In the genomic region with DNA sequence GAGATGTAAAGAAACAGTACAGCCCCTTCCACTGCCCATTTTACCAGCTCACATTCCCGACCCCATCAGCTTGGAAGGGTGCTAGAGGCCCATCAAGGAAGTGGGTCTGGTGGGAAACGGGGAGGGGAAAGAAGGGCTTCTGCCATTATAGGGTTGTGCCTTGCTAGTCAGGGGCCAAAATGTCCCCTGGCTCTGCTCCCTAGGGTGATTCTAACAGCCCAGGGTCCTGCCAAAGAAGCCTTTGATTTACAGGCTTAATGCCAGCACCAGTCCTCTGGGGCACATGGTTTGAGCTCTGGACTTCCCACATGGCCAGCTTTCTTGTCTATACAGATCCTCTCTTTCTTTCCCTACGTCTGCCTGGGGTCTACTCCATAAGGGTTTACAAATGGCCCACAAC, we compare ENCODE assay signal across 19 cellular contexts. TPM values are rescaled to one million over a fixed set of nuclear protein-coding genes. Genes with fewer than 3 reads are reported as not detected.
DNase-seq lines count a peak whose midpoint lies in the region; ATAC-seq and TF ChIP-seq lines count a peak whose summit lies in the region.
"Had no signal": no experiment of that assay in that cellular context is flagged by ENCODE, and none has a peak within 500 bp of the region (broad histone marks: within the 10 kb centered on the region; RNA-seq: fewer than 3 reads in every experiment).

No MANE protein-coding gene starts in this region.

- no peak overlapping the region for H2BK5ac ChIP-seq in H9 (ENCODE audit: insufficient read length, low read length)

- H4K91ac ChIP-seq in H9 (ENCODE audit: insufficient read length, low read depth, low read length) = no peak overlapping the region

- H3K27ac ChIP-seq in BLaER1 = no peak overlapping the region
- no peak overlapping the region for H3K27ac ChIP-seq in H9 (ENCODE audit: insufficient read length, low read depth, low read length)
- peak overlapping the region; percentile 25 for H3K27ac ChIP-seq in osteoblast (ENCODE audit: low read depth, low read length)
- H3K27ac ChIP-seq in dorsolateral prefrontal cortex = peak overlapping the region in 7 of 59 donors; percentile 2 to 38 (median 7)
- no peak overlapping the region for H3K27ac ChIP-seq in right lobe of liver
- H3K27ac ChIP-seq: hepatocyte, SJCRH30, vagina had no signal

- H3K36me3 Mint-ChIP-seq in H9 (ENCODE audit: insufficient read depth in 1 of 3, low read depth in 3 of 3) = peaks cover 0 to 4% (median 0%) of the 10 kb centered on the region in 3 experiments; a peak in 5 of 7 replicates
- H3K36me3 Mint-ChIP-seq in central memory CD8-positive, alpha-beta T cell (ENCODE audit: insufficient read depth) = peaks cover 5% of the 10 kb centered on the region

- no peak overlapping the region for H4K8ac ChIP-seq in H9 (replicated peaks; ENCODE audit: insufficient read length, low read depth, low read length)

- H2AK5ac ChIP-seq in H9 (ENCODE audit: insufficient read length, low read length) = no peak overlapping the region

- peaks cover 19 to 22% of the 10 kb centered on the region in 2 experiments for H3K4me1 Mint-ChIP-seq in H9
- peaks cover 20% of the 10 kb centered on the region for H3K4me1 Mint-ChIP-seq in central memory CD8-positive, alpha-beta T cell

- no peak for TF ChIP-seq POLR2A in right lobe of liver (IDR thresholded peaks at IDR 0.05)

- intact Hi-C loops in dorsolateral prefrontal cortex (cut with DNase I) (no loop called here), right lobe of liver (cut with DNase I) (no loop called here)

- no peak overlapping the region for H3K18ac ChIP-seq in H9 (ENCODE audit: insufficient read length, low read depth, low read length)

- H4K5ac ChIP-seq in H9 (ENCODE audit: insufficient read length, low read depth, low read length) = no peak overlapping the region

- H3K79me2 ChIP-seq in H9 (ENCODE audit: insufficient read depth, low read length) = no peaks in the 10 kb centered on the region
- no peaks in the 10 kb centered on the region for H3K79me2 ChIP-seq in osteoblast (ENCODE audit: insufficient read depth, low read length)

- TF ChIP-seq CTCF in H9 (conservative IDR thresholded peaks at IDR 0.05) (no peak), osteoblast (IDR thresholded peaks at IDR 0.05; ENCODE audit: extremely low read depth, low read depth, low read length) (no peak), dorsolateral prefrontal cortex (IDR thresholded peaks at IDR 0.05 in 54 of 56, conservative IDR thresholded peaks at IDR 0.05 in 2 of 56; ENCODE audit: low read depth in 1 of 56, partially characterized antibody in 56 of 56) (no peak), right lobe of liver (IDR thresholded peaks at IDR 0.05) (no peak)

- H3K36me3 ChIP-seq in BLaER1 = peaks cover 52% of the 10 kb centered on the region
- H3K36me3 ChIP-seq in osteoblast (ENCODE audit: insufficient read depth, low read length) = peaks cover 82% of the 10 kb centered on the region
- H3K36me3 ChIP-seq in right lobe of liver = no peaks in the 10 kb centered on the region
- H3K36me3 ChIP-seq: SJCRH30, vagina had no signal

- H3K4me1 ChIP-seq in BLaER1 = peaks cover 29% of the 10 kb centered on the region
- no peaks in the 10 kb centered on the region; the same call in 1 of the 2 replicates for H3K4me1 ChIP-seq in H9 (ENCODE audit: insufficient read depth, low read length)
- no peaks in the 10 kb centered on the region for H3K4me1 ChIP-seq in osteoblast (ENCODE audit: insufficient read depth, low read length)
- H3K4me1 ChIP-seq in right lobe of liver = no peaks in the 10 kb centered on the region
- H3K4me1 ChIP-seq: SJCRH30 had no signal

- no peak overlapping the region for H3K4ac ChIP-seq in H9 (ENCODE audit: low read depth, low read length)

- peaks cover 60% of the 10 kb centered on the region for H4K20me1 ChIP-seq in BLaER1
- no peaks in the 10 kb centered on the region for H4K20me1 ChIP-seq in H9 (ENCODE audit: control insufficient read depth, insufficient read depth, insufficient read length)
- no peaks in the 10 kb centered on the region for H4K20me1 ChIP-seq in osteoblast (ENCODE audit: insufficient read depth, low read length)

- H2BK15ac ChIP-seq in H9 (ENCODE audit: low read depth, low read length) = no peak overlapping the region

- H2AFZ ChIP-seq in H9 (ENCODE audit: low read length) = no peak overlapping the region
- H2AFZ ChIP-seq in osteoblast (ENCODE audit: low read length) = no peak overlapping the region
- H2AFZ ChIP-seq: hepatocyte had no signal

- H3K4me3 Mint-ChIP-seq in H9 = no peak overlapping the region
- H3K4me3 Mint-ChIP-seq in central memory CD8-positive, alpha-beta T cell = no peak overlapping the region
- H3K4me3 Mint-ChIP-seq: immature natural killer cell, nephron, T-cell had no signal

- H3K27ac Mint-ChIP-seq in H9 = peak overlapping the region in 2 of 3 experiments; percentile 15 to 17; a peak in 3 of 7 replicates
- peak overlapping the region; percentile 11 for H3K27ac Mint-ChIP-seq in central memory CD8-positive, alpha-beta T cell (ENCODE audit: low read depth)
- H3K27ac Mint-ChIP-seq: nephron, T-cell had no signal

- no peaks in the 10 kb centered on the region for H3K9me3 ChIP-seq in BLaER1
- H3K9me3 ChIP-seq in H9 (ENCODE audit: control insufficient read depth, low read depth, low read length) = no peaks in the 10 kb centered on the region
- H3K9me3 ChIP-seq in osteoblast (ENCODE audit: low read depth, low read length) = no peaks in the 10 kb centered on the region
- no peaks in the 10 kb centered on the region for H3K9me3 ChIP-seq in right lobe of liver
- H3K9me3 ChIP-seq: SJCRH30, vagina had no signal

- H3K4me2 ChIP-seq in BLaER1 (peak overlapping the region; percentile 36), H9 (ENCODE audit: insufficient read depth, insufficient read length, low read length) (no peak overlapping the region), osteoblast (ENCODE audit: insufficient read depth, low read length) (no peak overlapping the region)
- H3K4me2 ChIP-seq: hepatocyte had no signal

- no CpG with 5 or more reads among the region's 3 CpGs for WGBS in H9 (ENCODE audit: extremely low coverage, insufficient read length, low lambda C conversion rate)
- WGBS in right lobe of liver (ENCODE audit: insufficient coverage, low coverage, low lambda C conversion rate, missing lambda C conversion rate) = 81% methylated on average over 2 of the region's 3 CpGs

- H3K23me2 ChIP-seq in H9 (ENCODE audit: insufficient read length, low read depth, low read length, poor library complexity, severe bottlenecking) = no peaks in the 10 kb centered on the region

- no peaks in the 10 kb centered on the region for H3K9me3 Mint-ChIP-seq in H9
- H3K9me3 Mint-ChIP-seq in central memory CD8-positive, alpha-beta T cell = no peaks in the 10 kb centered on the region
- H3K9me3 Mint-ChIP-seq: immature natural killer cell, nephron, T-cell had no signal

- H3K14ac ChIP-seq in H9 (ENCODE audit: insufficient read depth, low read length) = no peak overlapping the region

- H3K56ac ChIP-seq in H9 (ENCODE audit: insufficient read length, low read depth, low read length) = no peak overlapping the region

- no peaks in the 10 kb centered on the region; the same call in 1 of the 2 replicates for H3K27me3 Mint-ChIP-seq in H9 (ENCODE audit: low read depth)
- no peaks in the 10 kb centered on the region for H3K27me3 Mint-ChIP-seq in central memory CD8-positive, alpha-beta T cell
- H3K27me3 Mint-ChIP-seq: T-cell had no signal

- no peak overlapping the region for H3K23ac ChIP-seq in H9 (ENCODE audit: insufficient read length, low read depth, low read length)

- H3K9ac ChIP-seq in BLaER1 = no peak overlapping the region
- H3K9ac ChIP-seq in H9 (ENCODE audit: extremely low read depth, insufficient read length, low read length) = no peak overlapping the region

- no peak overlapping the region for H2BK12ac ChIP-seq in H9 (ENCODE audit: insufficient read length, low read depth, low read length)

- H3T11ph ChIP-seq in H9 (ENCODE audit: low read length) = no peak overlapping the region

- DNase-seq in H9 (no peak), osteoblast (ENCODE audit: insufficient read length, low spot score, missing footprints) (no peak), dorsolateral prefrontal cortex (no peak), right lobe of liver (no peak)
- DNase-seq in central memory CD8-positive, alpha-beta T cell (ENCODE audit: low spot score in 2 of 2) = no peak
- DNase-seq: activated CD4-positive, alpha-beta T cell treated with anti-CD3 and anti-CD28 coated beads for 48 hours; activated naive CD4-positive, alpha-beta T cell treated with anti-CD3 and anti-CD28 coated beads, Interleukin-2, amount 50 U/mL, for 16 hours; central memory CD4-positive, alpha-beta T cell; DMS79; immature natural killer cell; NK-92 treated with Interleukin-12 subunit alpha and Interleukin-12 subunit beta, amount 100 ng/mL, for 24 hours; SJCRH30; T-cell had no signal

- no peak for ATAC-seq in central memory CD8-positive, alpha-beta T cell (replicated peaks; ENCODE audit: extremely low read depth, poor library complexity, severe bottlenecking)
- ATAC-seq in right lobe of liver = no peak
- ATAC-seq in HG03565 (IDR thresholded peaks at IDR 0.05; ENCODE audit: unreplicated experiment) = no peak
- ATAC-seq: Panc1, T-cell had no signal

- H3K79me1 ChIP-seq in H9 (ENCODE audit: insufficient read depth, low read depth, low read length, poor library complexity, severe bottlenecking) = no peaks in the 10 kb centered on the region

- H3K4me3 ChIP-seq in BLaER1 = no peak overlapping the region
- no peak overlapping the region for H3K4me3 ChIP-seq in osteoblast (ENCODE audit: insufficient read depth, low read length)
- no peak overlapping the region for H3K4me3 ChIP-seq in dorsolateral prefrontal cortex
- H3K4me3 ChIP-seq in right lobe of liver = no peak overlapping the region
- H3K4me3 ChIP-seq: hepatocyte, SJCRH30, vagina had no signal

- H2BK20ac ChIP-seq in H9 (ENCODE audit: low read depth, low read length, poor library complexity, severe bottlenecking) = no peak overlapping the region

- H2BK120ac ChIP-seq in H9 (ENCODE audit: low read depth, low read length, poor library complexity, severe bottlenecking) = no peak overlapping the region

- H3K27me3 ChIP-seq in BLaER1 (no peaks in the 10 kb centered on the region), H9 (ENCODE audit: insufficient read depth, low read length) (no peaks in the 10 kb centered on the region), osteoblast (ENCODE audit: insufficient read depth, low read length) (no peaks in the 10 kb centered on the region), dorsolateral prefrontal cortex (no peaks in the 10 kb centered on the region), right lobe of liver (no peaks in the 10 kb centered on the region)
- H3K27me3 ChIP-seq: hepatocyte, SJCRH30, vagina had no signal

RNA-seq across cellular contexts. Expression of a gene that starts 10.6 kb away (rescaled TPM):
- total RNA-seq in H9 (2021) (21.1 and 22.8 TPM in 2 replicates), osteoblast (19.9 and 22.7 TPM in 2 replicates), dorsolateral prefrontal cortex (10 to 100 TPM; 28.7 to 73.1 (median 45.8) TPM), right lobe of liver (10 to 100 TPM; 14.4 to 19.8 (median 17.6) TPM)

RNA-seq across cellular contexts. Expression of a gene that starts 35.2 kb away (rescaled TPM):
- 2.2 and 2.7 TPM in 2 replicates for total RNA-seq in H9 (2021)
- 30.4 and 62.5 TPM in 2 replicates for total RNA-seq in osteoblast
- total RNA-seq in dorsolateral prefrontal cortex = 1 to 10 TPM in 14 of 120 experiments, under 1 TPM in 104, not detected in 2; 0.07 to 3.3 (median 0.38) TPM
- under 1 TPM in 4 of 6 experiments, not detected in 2; 0.05 to 0.11 (median 0.07) TPM for total RNA-seq in right lobe of liver

RNA-seq across cellular contexts. Expression of a gene that starts 48.7 kb away (rescaled TPM):
- total RNA-seq in H9 (2021) = 5.4 and 5.6 TPM in 2 replicates
- total RNA-seq in osteoblast = 0.29 and 0.72 TPM in 2 replicates
- total RNA-seq in dorsolateral prefrontal cortex = 10 to 100 TPM in 2 of 120 experiments, 1 to 10 TPM in 118; 1.6 to 10.2 (median 4.8) TPM
- 1 to 10 TPM; 1.1 to 3.6 (median 1.5) TPM for total RNA-seq in right lobe of liver
